22 cellular contexts compared by ENCODE assay signal in the genomic region with DNA sequence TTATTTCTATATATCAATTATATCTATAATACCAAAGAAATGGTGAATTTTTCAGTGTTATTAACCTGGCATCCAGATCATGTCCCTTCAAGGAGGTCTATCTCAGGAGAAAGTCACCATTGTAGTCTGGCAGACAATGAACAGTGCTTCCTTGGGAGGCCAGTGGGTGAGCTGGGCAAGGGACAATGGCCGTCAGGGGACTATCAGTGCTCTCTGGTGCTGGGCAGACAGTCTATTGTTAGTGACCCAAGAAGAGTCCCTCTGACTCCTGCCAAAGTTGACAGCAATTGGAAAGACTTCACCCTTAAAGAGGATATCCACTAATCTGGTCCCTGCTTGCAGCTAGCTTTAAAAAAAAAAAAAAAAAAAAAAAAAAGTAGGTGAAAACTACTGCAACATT.
"Had no signal": no experiment of that assay in that cellular context is flagged by ENCODE, and none has a peak within 500 bp of the region (broad histone marks: within the 10 kb centered on the region; RNA-seq: fewer than 3 reads in every experiment).

No MANE protein-coding gene starts in this region.

- H3K9me3 Mint-ChIP-seq: activated B cell treated with CpG ODN at 0.5 μM for 24 hours; activated naive CD4-positive, alpha-beta T cell treated with anti-CD3 and anti-CD28 coated beads, Interleukin-2, amount 10 ng/mL, durations not matched to agents 7 days and 5 days; activated T-cell treated with anti-CD3 and anti-CD28 coated beads, Interleukin-2, amount 50 U/mL, for 4 hours; dendritic cell treated with granulocyte-macrophage colony-stimulating factor and Interleukin-4, amounts not matched to agents 40 ng/mL and 50 ng/mL, for 4 days; naive thymus-derived CD4-positive, alpha-beta T cell; stimulated activated memory B cell treated with anti-CD40 and anti-IgM and Interleukin-4, amounts not matched to agents 10 μg/mL and 1 μg/mL and 100 μg/mL, for 72 hours; T-helper 1 cell treated with Interleukin-12 subunit alpha and Interleukin-12 subunit beta and Interleukin-4 antibody, amounts not matched to agents 30 μg/mL and 1 μg/mL, for 36 hours had no signal

- H3K36me3 Mint-ChIP-seq: activated naive CD4-positive, alpha-beta T cell treated with anti-CD3 and anti-CD28 coated beads, Interleukin-2, amount 10 ng/mL, durations not matched to agents 7 days and 5 days had no signal

- H3K27ac Mint-ChIP-seq: activated naive CD4-positive, alpha-beta T cell treated with anti-CD3 and anti-CD28 coated beads, Interleukin-2, amount 10 ng/mL, durations not matched to agents 7 days and 5 days; dendritic cell treated with granulocyte-macrophage colony-stimulating factor and Interleukin-4, amounts not matched to agents 40 ng/mL and 50 ng/mL, for 4 days; T-helper 1 cell treated with Interleukin-12 subunit alpha and Interleukin-12 subunit beta and Interleukin-4 antibody, amounts not matched to agents 30 μg/mL and 1 μg/mL, for 36 hours had no signal

- H3K27me3 ChIP-seq: right lobe of liver, stomach, suprapubic skin, tibial nerve had no signal

- H3K27me3 Mint-ChIP-seq: activated B cell treated with CpG ODN at 0.5 μM for 24 hours; activated CD4-positive, alpha-beta T cell treated with anti-CD3 and anti-CD28 coated beads for 36 hours; dendritic cell treated with granulocyte-macrophage colony-stimulating factor and Interleukin-4, amounts not matched to agents 40 ng/mL and 50 ng/mL, for 4 days; stimulated activated memory B cell treated with anti-CD40 and anti-IgM and Interleukin-4, amounts not matched to agents 10 μg/mL and 1 μg/mL and 100 μg/mL, for 72 hours had no signal

- H3K27ac ChIP-seq: prostate gland, right lobe of liver, skin epidermis, stomach, suprapubic skin, tibial nerve had no signal

- H3K9me3 ChIP-seq: prostate gland, right lobe of liver, stomach, suprapubic skin, tibial nerve had no signal

- H3K4me3 ChIP-seq: prostate gland, right lobe of liver, skin epidermis, stomach, suprapubic skin, tibial nerve had no signal

- H3K36me3 ChIP-seq: prostate gland, right lobe of liver, stomach, suprapubic skin, tibial nerve had no signal

- ATAC-seq: naive thymus-derived CD4-positive, alpha-beta T cell; right lobe of liver; stimulated activated memory B cell treated with anti-CD40 and anti-IgM and Interleukin-4, amounts not matched to agents 10 μg/mL and 1 μg/mL and 100 μg/mL, for 72 hours had no signal

- H3K4me3 Mint-ChIP-seq: activated B cell treated with CpG ODN at 0.5 μM for 24 hours; activated CD4-positive, alpha-beta T cell treated with anti-CD3 and anti-CD28 coated beads for 36 hours; activated naive CD4-positive, alpha-beta T cell treated with anti-CD3 and anti-CD28 coated beads, Interleukin-2, amount 10 ng/mL, durations not matched to agents 7 days and 5 days; dendritic cell treated with granulocyte-macrophage colony-stimulating factor and Interleukin-4, amounts not matched to agents 40 ng/mL and 50 ng/mL, for 4 days; stimulated activated memory B cell treated with anti-CD40 and anti-IgM and Interleukin-4, amounts not matched to agents 10 μg/mL and 1 μg/mL and 100 μg/mL, for 72 hours; T-helper 1 cell treated with Interleukin-12 subunit alpha and Interleukin-12 subunit beta and Interleukin-4 antibody, amounts not matched to agents 30 μg/mL and 1 μg/mL, for 36 hours had no signal

- H3K4me1 ChIP-seq: prostate gland had no signal

- DNase-seq: activated B cell treated with CpG ODN at 0.5 μM for 24 hours; activated CD4-positive, alpha-beta T cell treated with anti-CD3 and anti-CD28 coated beads for 36 hours; activated CD4-positive, alpha-beta T cell treated with anti-CD3 and anti-CD28 coated beads, Interleukin-2, amount 50 U/mL, for 4 hours; activated CD8-positive, alpha-beta memory T cell treated with anti-CD3 and anti-CD28 coated beads, Interleukin-2, amount 50 U/mL, for 48 hours; activated naive CD4-positive, alpha-beta T cell treated with anti-CD3 and anti-CD28 coated beads, Interleukin-2, amount 10 ng/mL, durations not matched to agents 7 days and 5 days; activated T-cell treated with anti-CD3 and anti-CD28 coated beads, Interleukin-2, amount 50 U/mL, for 4 hours; effector CD4-positive, alpha-beta T cell; erythroblast; foreskin fibroblast; hippocampal formation; kidney glomerular epithelial cell; naive thymus-derived CD4-positive, alpha-beta T cell; right lobe of liver; stimulated activated CD4-positive, alpha-beta T cell treated with anti-CD3 and anti-CD28 coated beads, Interleukin-2, amount 100 ng/mL, for 24 hours; stomach had no signal
